1 cellular context compared by ENCODE assay signal in genomic region chr5:136080483-136081180, GRCh38.
A peak's percentile ranks its signal among the peaks of the same experiment; 100 is the strongest.
TF ChIP-seq lines count a peak whose summit lies in the region.

No MANE protein-coding gene starts in this region.

TF ChIP-seq in K562, 482 proteins besides CTCF, POLR2A, EP300 and RAD21 (continued from another document):
- TF ChIP-seq TAF15 (IDR thresholded peaks at IDR 0.05; ENCODE audit: low read depth, low read length) (no peak), NCOA2 (IDR thresholded peaks at IDR 0.05; ENCODE audit: partially characterized antibody in 2 of 2) (peak in 1 of 2 experiments; percentile 50)
TF ChIP-seq in K562: peak in this region for 106.
